30 cellular contexts compared by ENCODE assay signal in the genomic region with DNA sequence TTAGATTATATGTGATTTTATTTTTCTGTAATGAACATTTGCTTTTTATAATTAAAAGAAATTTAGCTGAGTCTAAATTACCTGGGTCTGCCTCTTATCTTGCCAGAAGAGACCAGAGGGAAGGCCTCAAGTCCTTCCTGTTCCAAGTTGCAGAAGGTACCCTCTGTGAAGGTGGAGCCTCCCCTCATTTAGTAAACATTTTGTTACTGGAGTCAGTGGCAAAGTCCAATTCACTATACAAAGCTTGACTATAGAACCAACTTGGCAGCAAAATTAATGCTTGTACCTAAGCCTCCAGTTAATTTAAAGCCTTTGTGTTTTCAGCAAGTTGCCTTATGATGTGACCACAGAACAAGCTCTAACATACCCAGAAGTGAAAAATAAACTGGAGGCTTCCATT. TPM values are rescaled to one million over a fixed set of nuclear protein-coding genes. Genes with fewer than 3 reads are reported as not detected.
"Had no signal": no experiment of that assay in that cellular context is flagged by ENCODE, and none has a peak within 500 bp of the region (broad histone marks: within the 10 kb centered on the region; RNA-seq: fewer than 3 reads in every experiment).

No MANE protein-coding gene starts in this region.

- H3K27ac ChIP-seq: esophagus squamous epithelium, lower lobe of right lung, parathyroid adenoma, right lobe of liver, testis, tibial artery, upper lobe of left lung had no signal

- H3K4me3 ChIP-seq: esophagus squamous epithelium, heart right ventricle, lower lobe of right lung, right lobe of liver, smooth muscle cell, testis, tibial artery, upper lobe of left lung had no signal

- ATAC-seq: effector memory CD8-positive, alpha-beta T cell; heart right ventricle; left ventricle myocardium superior; lower lobe of right lung; natural killer cell treated with Interleukin-12 subunit alpha and Interleukin-12 subunit beta and Interleukin-15 and Interleukin-18, amount 100 ng/mL, for 72 hours; stimulated activated effector memory CD8-positive, alpha-beta T cell treated with anti-CD3 and anti-CD28 coated beads, Interleukin-12 subunit alpha, Interleukin-12 subunit beta, amount 100 ng/mL, for 72 hours; stimulated activated naive CD8-positive, alpha-beta T cell treated with anti-CD3 and anti-CD28 coated beads, Interleukin-15, Interleukin-2, amounts not matched to agents 100 U/mL and 50 U/mL, for 24 hours had no signal

- H3K36me3 ChIP-seq: tibial artery had no signal

- H3K4me2 ChIP-seq: smooth muscle cell had no signal

- H3K9ac ChIP-seq: parathyroid adenoma had no signal

- H3K4me1 ChIP-seq: esophagus squamous epithelium, lower lobe of right lung, parathyroid adenoma, testis, tibial artery, upper lobe of left lung had no signal

- H2AFZ ChIP-seq: parathyroid adenoma had no signal

- FAIRE-seq: endometrium, urothelium cell line had no signal

- H3K9me3 ChIP-seq: esophagus squamous epithelium, heart right ventricle, lower lobe of right lung, right lobe of liver, testis, tibial artery, upper lobe of left lung had no signal

- DNase-seq: cortex of kidney; effector memory CD8-positive, alpha-beta T cell; erythroblast; esophagus squamous epithelium; foreskin melanocyte; glutamatergic neuron; heart right ventricle; hypothalamus; immature natural killer cell; islet precursor cell; kidney glomerular epithelial cell; left ventricle myocardium superior; lower lobe of right lung; right lobe of liver; stimulated activated CD4-positive, alpha-beta T cell treated with anti-CD3 and anti-CD28 coated beads, Interleukin-12 subunit alpha, Interleukin-12 subunit beta, amount 100 ng/mL, for 4 hours; stimulated activated CD4-positive, alpha-beta T cell treated with anti-CD3 and anti-CD28 coated beads, Interleukin-1b, Interleukin-23, amount 100 ng/mL, for 48 hours; stimulated activated CD4-positive, alpha-beta T cell treated with anti-CD3 and anti-CD28 coated beads, Interleukin-4, amount 100 ng/mL, for 1 hour; stimulated activated naive CD8-positive, alpha-beta T cell treated with anti-CD3 and anti-CD28 coated beads, Interleukin-15, Interleukin-2, amounts not matched to agents 100 U/mL and 50 U/mL, for 24 hours; substantia nigra; testis; tibial artery; upper lobe of left lung had no signal

- H3K27me3 ChIP-seq: esophagus squamous epithelium, right lobe of liver, testis, tibial artery, upper lobe of left lung had no signal

RNA-seq across cellular contexts. Expression of a gene that starts 49.9 kb away (rescaled TPM):
- total RNA-seq: lower lobe of right lung; natural killer cell treated with Interleukin-12 subunit alpha and Interleukin-12 subunit beta and Interleukin-15 and Interleukin-18, amount 100 ng/mL, for 72 hours; neural crest cell; progenitor cell of endocrine pancreas; testis had no signal
- polyA plus RNA-seq: smooth muscle cell had no signal
